ENCODE assay signal across 11 cellular contexts in genomic region chr6:169804427-169804826, GRCh38.
"Had no signal": no experiment of that assay in that cellular context is flagged by ENCODE, and none has a peak within 500 bp of the region (broad histone marks: within the 10 kb centered on the region; RNA-seq: fewer than 3 reads in every experiment).

No MANE protein-coding gene starts in this region.

- H3K36me3 ChIP-seq: lower lobe of right lung, thoracic aorta had no signal

- H3K4me3 ChIP-seq: lower lobe of right lung, thoracic aorta had no signal

- H3K4me3 Mint-ChIP-seq: activated naive CD4-positive, alpha-beta T cell treated with anti-CD3 and anti-CD28 coated beads, Interleukin-2, amount 10 ng/mL, durations not matched to agents 7 days and 5 days; endodermal cell; stimulated activated naive CD8-positive, alpha-beta T cell treated with anti-CD3 and anti-CD28 coated beads, Interleukin-15, Interleukin-2, amounts not matched to agents 100 ng/mL and 50 ng/mL, for 24 hours had no signal

- H3K36me3 Mint-ChIP-seq: activated naive CD4-positive, alpha-beta T cell treated with anti-CD3 and anti-CD28 coated beads, Interleukin-2, amount 10 ng/mL, durations not matched to agents 7 days and 5 days had no signal

- H3K27ac Mint-ChIP-seq: activated naive CD4-positive, alpha-beta T cell treated with anti-CD3 and anti-CD28 coated beads, Interleukin-2, amount 10 ng/mL, durations not matched to agents 7 days and 5 days; endodermal cell; stimulated activated naive CD8-positive, alpha-beta T cell treated with anti-CD3 and anti-CD28 coated beads, Interleukin-15, Interleukin-2, amounts not matched to agents 100 ng/mL and 50 ng/mL, for 24 hours; T-helper 2 cell treated with Interferon-gamma antibody and Interleukin-4, amounts not matched to agents 5 μg/mL and 100 μg/mL, for 36 hours had no signal

- H3K9me3 Mint-ChIP-seq: endodermal cell; stimulated activated naive CD8-positive, alpha-beta T cell treated with anti-CD3 and anti-CD28 coated beads, Interleukin-15, Interleukin-2, amounts not matched to agents 100 ng/mL and 50 ng/mL, for 24 hours; T-helper 2 cell treated with Interferon-gamma antibody and Interleukin-4, amounts not matched to agents 5 μg/mL and 100 μg/mL, for 36 hours had no signal

- DNase-seq: activated CD4-positive, alpha-beta T cell treated with anti-CD3 and anti-CD28 coated beads, Interleukin-2, amount 50 U/mL, for 4 hours; activated naive CD4-positive, alpha-beta T cell treated with anti-CD3 and anti-CD28 coated beads, Interleukin-2, amount 10 ng/mL, durations not matched to agents 7 days and 5 days; dermis blood vessel endothelial cell; endodermal cell; erythroblast; lower lobe of right lung; stimulated activated CD4-positive, alpha-beta T cell treated with anti-CD3 and anti-CD28 coated beads, Interleukin-2, amount 100 ng/mL, for 48 hours; stimulated activated CD8-positive, alpha-beta memory T cell treated with anti-CD3 and anti-CD28 coated beads, Interleukin-4, amount 100 ng/mL, for 48 hours had no signal

- H3K27ac ChIP-seq: lower lobe of right lung, thoracic aorta had no signal

- H3K9me3 ChIP-seq: lower lobe of right lung, thoracic aorta had no signal
